ENCODE assay signal across 2 cellular contexts in genomic region chr16:81482329-81483063, GRCh38.
TF ChIP-seq lines count a peak whose summit lies in the region.

No MANE protein-coding gene starts in this region.

TF ChIP-seq in HCT116, 20 proteins besides CTCF, POLR2A, EP300 and RAD21:
- TF ChIP-seq, protein P1, sequence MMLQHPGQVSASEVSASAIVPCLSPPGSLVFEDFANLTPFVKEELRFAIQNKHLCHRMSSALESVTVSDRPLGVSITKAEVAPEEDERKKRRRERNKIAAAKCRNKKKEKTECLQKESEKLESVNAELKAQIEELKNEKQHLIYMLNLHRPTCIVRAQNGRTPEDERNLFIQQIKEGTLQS (IDR thresholded peaks at IDR 0.05), result no peak
- TF ChIP-seq TCF7L2 (IDR thresholded peaks at IDR 0.05; ENCODE audit: borderline replicate concordance, extremely low read depth, insufficient read depth, insufficient read length) (no peak), REST (IDR thresholded peaks at IDR 0.05; ENCODE audit: low read depth) (no peak), SP1 (IDR thresholded peaks at IDR 0.05; ENCODE audit: low read depth) (no peak), SIN3A (IDR thresholded peaks at IDR 0.05; ENCODE audit: low read depth) (no peak), CBX3 (IDR thresholded peaks at IDR 0.05; ENCODE audit: low read depth) (no peak), FOSL1 (IDR thresholded peaks at IDR 0.05; ENCODE audit: low read depth) (no peak), ZFX (IDR thresholded peaks at IDR 0.05) (no peak), POLR2AphosphoS5 (IDR thresholded peaks at IDR 0.05; ENCODE audit: low read depth, low read length) (no peak), JUND (IDR thresholded peaks at IDR 0.05) (no peak), ELF1 (IDR thresholded peaks at IDR 0.05; ENCODE audit: borderline replicate concordance, low read depth) (no peak), EZH2phosphoT487 (IDR thresholded peaks at IDR 0.05; ENCODE audit: borderline replicate concordance) (no peak), MAX (IDR thresholded peaks at IDR 0.05) (no peak)
- TF ChIP-seq, protein P2, sequence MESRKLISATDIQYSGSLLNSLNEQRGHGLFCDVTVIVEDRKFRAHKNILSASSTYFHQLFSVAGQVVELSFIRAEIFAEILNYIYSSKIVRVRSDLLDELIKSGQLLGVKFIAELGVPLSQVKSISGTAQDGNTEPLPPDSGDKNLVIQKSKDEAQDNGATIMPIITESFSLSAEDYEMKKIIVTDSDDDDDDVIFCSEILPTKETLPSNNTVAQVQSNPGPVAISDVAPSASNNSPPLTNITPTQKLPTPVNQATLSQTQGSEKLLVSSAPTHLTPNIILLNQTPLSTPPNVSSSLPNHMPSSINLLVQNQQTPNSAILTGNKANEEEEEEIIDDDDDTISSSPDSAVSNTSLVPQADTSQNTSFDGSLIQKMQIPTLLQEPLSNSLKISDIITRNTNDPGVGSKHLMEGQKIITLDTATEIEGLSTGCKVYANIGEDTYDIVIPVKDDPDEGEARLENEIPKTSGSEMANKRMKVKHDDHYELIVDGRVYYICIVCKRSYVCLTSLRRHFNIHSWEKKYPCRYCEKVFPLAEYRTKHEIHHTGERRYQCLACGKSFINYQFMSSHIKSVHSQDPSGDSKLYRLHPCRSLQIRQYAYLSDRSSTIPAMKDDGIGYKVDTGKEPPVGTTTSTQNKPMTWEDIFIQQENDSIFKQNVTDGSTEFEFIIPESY (IDR thresholded peaks at IDR 0.05; ENCODE audit: extremely low read depth, insufficient replicate concordance, low read length), result no peak

TF ChIP-seq in GM12878, 131 proteins besides CTCF, POLR2A, EP300 and RAD21:
- TF ChIP-seq IKZF1 (conservative IDR thresholded peaks at IDR 0.05) (peak; percentile 40; the same call in 1 of the 2 replicates), MAX (IDR thresholded peaks at IDR 0.05; ENCODE audit: low read depth, low read length) (no peak)
